Comparison of ENCODE assay signal across 9 cellular contexts in genomic region chr11:26522912-26523610, GRCh38.
DNase-seq lines count a peak whose midpoint lies in the region; ATAC-seq and TF ChIP-seq lines count a peak whose summit lies in the region.
"Had no signal": no experiment of that assay in that cellular context is flagged by ENCODE, and none has a peak within 500 bp of the region (broad histone marks: within the 10 kb centered on the region; RNA-seq: fewer than 3 reads in every experiment).

No MANE protein-coding gene starts in this region.

- DNase-seq in DMS53 (lab: John Stamatoyannopoulos, UW), result peak; percentile 63
- peak; percentile 10 for DNase-seq in RKO (ENCODE audit: low spot score)
- no peak for DNase-seq in posterior cingulate gyrus
- no peak for DNase-seq in HEK293T (ENCODE audit: extremely low spot score)
- DNase-seq in middle frontal gyrus (ENCODE audit: extremely low spot score, low spot score), result no peak
- DNase-seq: activated T-cell treated with anti-CD3 and anti-CD28 coated beads, Interleukin-2, amount 50 U/mL, for 4 hours had no signal

- CTCF ChIA-PET in HEK293T (lab: Yijun Ruan, JAX), result no interaction called here

- POLR2A ChIA-PET in HEK293T (lab: Yijun Ruan, JAX), result no interaction called here

- peak; percentile 54 for ATAC-seq in HG02884 (IDR thresholded peaks at IDR 0.05; ENCODE audit: unreplicated experiment)
- no peak for ATAC-seq in HG03565 (IDR thresholded peaks at IDR 0.05; ENCODE audit: unreplicated experiment)
- ATAC-seq: activated T-cell treated with anti-CD3 and anti-CD28 coated beads, Interleukin-2, amount 50 U/mL, for 4 hours had no signal

- intact Hi-C loops in posterior cingulate gyrus (cut with DNase I), result no loop called here

- H3K4me3 ChIP-seq in iPS-11a (ENCODE audit: low read depth, low read length), result peak overlapping the region; percentile 25

TF ChIP-seq in HEK293T, 16 proteins besides CTCF, POLR2A, EP300 and RAD21:
- TF ChIP-seq BHLHE40 (IDR thresholded peaks at IDR 0.05; ENCODE audit: borderline replicate concordance), result no peak
- TF ChIP-seq ARNT (IDR thresholded peaks at IDR 0.05), result no peak
- no peak for TF ChIP-seq FOXM1 (IDR thresholded peaks at IDR 0.05; ENCODE audit: borderline replicate concordance)
- no peak for TF ChIP-seq ELF4 (IDR thresholded peaks at IDR 0.05)
- no peak for TF ChIP-seq NFRKB (IDR thresholded peaks at IDR 0.05)
- TF ChIP-seq L3MBTL2 (conservative IDR thresholded peaks at IDR 0.05), result no peak

Comparison
In these comparisons a context has a peak if more than half of its experiments do, and no peak if none do; other contexts are left out.
1. DNase-seq: peak in DMS53 (single experiment) and RKO (single experiment); none in posterior cingulate gyrus (0 of 10), HEK293T (single experiment) and middle frontal gyrus (single experiment).